In genomic region chr19:48618916-48619691, GRCh38 we compare ENCODE assay signal across 8 cellular contexts. TPM values are rescaled to one million over a fixed set of nuclear protein-coding genes. Genes with fewer than 3 reads are reported as not detected.
DNase-seq lines count a peak whose midpoint lies in the region; ATAC-seq and TF ChIP-seq lines count a peak whose summit lies in the region.

TSS of gene RPL18 (minus strand) at chr19:48619178. CDS start at chr19:48619143, 35 bp downstream.
A gene with protein sequence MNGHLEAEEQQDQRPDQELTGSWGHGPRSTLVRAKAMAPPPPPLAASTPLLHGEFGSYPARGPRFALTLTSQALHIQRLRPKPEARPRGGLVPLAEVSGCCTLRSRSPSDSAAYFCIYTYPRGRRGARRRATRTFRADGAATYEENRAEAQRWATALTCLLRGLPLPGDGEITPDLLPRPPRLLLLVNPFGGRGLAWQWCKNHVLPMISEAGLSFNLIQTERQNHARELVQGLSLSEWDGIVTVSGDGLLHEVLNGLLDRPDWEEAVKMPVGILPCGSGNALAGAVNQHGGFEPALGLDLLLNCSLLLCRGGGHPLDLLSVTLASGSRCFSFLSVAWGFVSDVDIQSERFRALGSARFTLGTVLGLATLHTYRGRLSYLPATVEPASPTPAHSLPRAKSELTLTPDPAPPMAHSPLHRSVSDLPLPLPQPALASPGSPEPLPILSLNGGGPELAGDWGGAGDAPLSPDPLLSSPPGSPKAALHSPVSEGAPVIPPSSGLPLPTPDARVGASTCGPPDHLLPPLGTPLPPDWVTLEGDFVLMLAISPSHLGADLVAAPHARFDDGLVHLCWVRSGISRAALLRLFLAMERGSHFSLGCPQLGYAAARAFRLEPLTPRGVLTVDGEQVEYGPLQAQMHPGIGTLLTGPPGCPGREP (plus strand): TSS chr19:48619506. CDS start chr19:48620515, 1,009 bp downstream.

- no peaks in the 10 kb centered on the region for H3K9me3 Mint-ChIP-seq in IgD-negative memory B cell

- DNase-seq in DMS 273 treated with DMSO at 0.1 percent for 48 hours (lab: John Stamatoyannopoulos, UW), result peak; percentile 99
- peak; percentile 97 for DNase-seq in OCI-M2 (lab: John Stamatoyannopoulos, UW; ENCODE audit: unreplicated experiment)
- DNase-seq in activated T-cell treated with anti-CD3 and anti-CD28 coated beads for 4 hours, result peak; percentile 92
- peak; percentile 100 for DNase-seq in epithelial cell of esophagus (ENCODE audit: low read depth)
- peak; percentile 96 to 99 (median 97) for DNase-seq in mucosa of descending colon
- DNase-seq in stimulated activated CD8-positive, alpha-beta memory T cell treated with anti-CD3 and anti-CD28 coated beads, Interleukin-4, amount 100 ng/mL, for 24 hours (ENCODE audit: low read depth), result peak; percentile 93

- peak within 1 kb of the TSS; percentile 94 for H3K4me3 ChIP-seq in epithelial cell of esophagus (ENCODE audit: low read length)
- peak within 1 kb of the TSS; percentile 86 for H3K4me3 ChIP-seq in mucosa of descending colon

- peaks cover 4% of the 10 kb centered on the region for H3K36me3 Mint-ChIP-seq in IgD-negative memory B cell

- peaks cover 3% of the 10 kb centered on the region for H3K36me3 ChIP-seq in mucosa of descending colon (ENCODE audit: low read depth)

- intact Hi-C loops in mucosa of descending colon (cut with DNase I, micrococcal nuclease), result no loop called here

- H3K4me1 ChIP-seq in mucosa of descending colon (ENCODE audit: low read depth), result peaks cover 44% of the 10 kb centered on the region

- H3K9me3 ChIP-seq in mucosa of descending colon, result no peaks in the 10 kb centered on the region

- TF ChIP-seq CTCF in epithelial cell of esophagus (IDR thresholded peaks at IDR 0.05; ENCODE audit: insufficient read depth, low read depth, low read length, missing control alignments) (peak; percentile 13), mucosa of descending colon (IDR thresholded peaks at IDR 0.05) (peak; percentile 7)

- no peaks in the 10 kb centered on the region for H3K27me3 Mint-ChIP-seq in IgD-negative memory B cell

- ATAC-seq in GM21529 (IDR thresholded peaks at IDR 0.05; ENCODE audit: unreplicated experiment) (peak; percentile 78), mucosa of descending colon (peak; percentile 74)

- peak within 1 kb of the TSS; percentile 89 to 99 (median 96) for H3K27ac Mint-ChIP-seq in IgD-negative memory B cell

- peak within 1 kb of the TSS; percentile 85 to 99 (median 98) for H3K4me3 Mint-ChIP-seq in IgD-negative memory B cell

- H3K4me1 Mint-ChIP-seq in IgD-negative memory B cell, result peaks cover 30 to 37% (median 30%) of the 10 kb centered on the region in 3 donors

RNA-seq across cellular contexts. Expression of gene RPL18, which starts in this region (rescaled TPM):
- 2,549 TPM for polyA plus RNA-seq in IgD-negative memory B cell
- 1,000 to 10,000 TPM in 2 of 3 donors, 100 to 1,000 TPM in 1; 999 to 1,336 (median 1,270) TPM for total RNA-seq in mucosa of descending colon

RNA-seq across cellular contexts. Expression of the second gene that starts in this region (rescaled TPM):
- polyA plus RNA-seq in IgD-negative memory B cell, result 11.0 TPM
- 10 to 100 TPM; 37.9 to 54.8 (median 50.2) TPM for total RNA-seq in mucosa of descending colon

Comparison
In these comparisons a context has a peak if more than half of its experiments do, and no peak if none do; other contexts are left out.
1. Peak in every context shown above with its lines: DNase-seq, ATAC-seq and H3K4me3 ChIP-seq.